ENCODE assay signal across 12 cellular contexts in genomic region chr3:72439321-72440183, GRCh38. TPM values are rescaled to one million over a fixed set of nuclear protein-coding genes. Genes with fewer than 3 reads are reported as not detected.
DNase-seq lines count a peak whose midpoint lies in the region; ATAC-seq, FAIRE-seq and TF ChIP-seq lines count a peak whose summit lies in the region.
"Had no signal": no experiment of that assay in that cellular context is flagged by ENCODE, and none has a peak within 500 bp of the region (broad histone marks: within the 10 kb centered on the region; RNA-seq: fewer than 3 reads in every experiment).

No MANE protein-coding gene starts in this region.

- H2BK5ac ChIP-seq in mesenchymal stem cell (ENCODE audit: low read depth, low read length, poor library complexity, severe bottlenecking), result no peak overlapping the region

- H3K27me3 ChIP-seq in mesenchymal stem cell (ENCODE audit: control insufficient read depth in 1 of 2, insufficient read depth in 1 of 2, low read length in 2 of 2), result no peaks in the 10 kb centered on the region
- H3K27me3 ChIP-seq: cardiac muscle cell, tibial nerve had no signal

- FAIRE-seq in H54 (lab: Jason Lieb, UNC), result no peak

- no peak overlapping the region for H3K4ac ChIP-seq in mesenchymal stem cell (ENCODE audit: low read depth in 1 of 2, low read length in 2 of 2)

- H4K91ac ChIP-seq in mesenchymal stem cell (ENCODE audit: low read length), result no peak overlapping the region

- H2AFZ ChIP-seq in mesenchymal stem cell (ENCODE audit: low read depth, low read length), result no peak overlapping the region
- H2AFZ ChIP-seq: parathyroid adenoma had no signal

- peaks cover 0 to 17% of the 10 kb centered on the region in 2 experiments for H3K36me3 ChIP-seq in mesenchymal stem cell (ENCODE audit: control insufficient read depth in 1 of 2, insufficient read depth in 2 of 2, low read depth in 1 of 2, low read length in 2 of 2)
- H3K36me3 ChIP-seq: tibial nerve had no signal

- peaks cover 7% of the 10 kb centered on the region for H3K79me1 ChIP-seq in mesenchymal stem cell (replicated peaks; ENCODE audit: low read length, poor library complexity, severe bottlenecking)

- H2BK15ac ChIP-seq in mesenchymal stem cell (ENCODE audit: low read depth, poor library complexity, severe bottlenecking), result no peak overlapping the region

- peak; percentile 33 for ATAC-seq in GM18858 (IDR thresholded peaks at IDR 0.05; ENCODE audit: unreplicated experiment)
- peak; percentile 69 for ATAC-seq in GM21447 (IDR thresholded peaks at IDR 0.05; ENCODE audit: unreplicated experiment)
- peak; percentile 50 for ATAC-seq in HG03103 (IDR thresholded peaks at IDR 0.05; ENCODE audit: low read depth, unreplicated experiment)
- no peak for ATAC-seq in left lobe of liver

- no peak overlapping the region for H3K18ac ChIP-seq in mesenchymal stem cell (ENCODE audit: low read depth in 1 of 2, low read length in 2 of 2)

- no peak overlapping the region for H3K27ac ChIP-seq in mesenchymal stem cell (ENCODE audit: low read length, poor library complexity, severe bottlenecking)
- H3K27ac ChIP-seq: cardiac muscle cell, parathyroid adenoma, tibial nerve had no signal

- DNase-seq in mesenchymal stem cell (peak; percentile 50), ureter (ENCODE audit: low spot score) (no peak), left lobe of liver (ENCODE audit: low spot score) (no peak), NCI-H1694 (lab: John Stamatoyannopoulos, UW) (no peak), H54 (ENCODE audit: insufficient read length, low spot score) (no peak)
- DNase-seq: kidney glomerular epithelial cell had no signal

- no peak overlapping the region for H3K14ac ChIP-seq in mesenchymal stem cell (ENCODE audit: low read length in 2 of 2)

- H3K23ac ChIP-seq in mesenchymal stem cell (ENCODE audit: low read length in 2 of 2), result no peak overlapping the region

- peaks cover 2% of the 10 kb centered on the region for H3K4me1 ChIP-seq in mesenchymal stem cell (ENCODE audit: control insufficient read depth, insufficient read depth, low read depth, low read length)

- no peaks in the 10 kb centered on the region for H3K9me3 ChIP-seq in mesenchymal stem cell (ENCODE audit: control insufficient read depth, low read length)
- H3K9me3 ChIP-seq: tibial nerve had no signal

- H3K4me3 ChIP-seq in mesenchymal stem cell (ENCODE audit: insufficient read depth in 1 of 2, low read depth in 1 of 2, low read length in 2 of 2), result no peak overlapping the region
- H3K4me3 ChIP-seq: cardiac muscle cell, tibial nerve had no signal

- no peak overlapping the region for H2AK5ac ChIP-seq in mesenchymal stem cell (ENCODE audit: low read length, severe bottlenecking)

- H2BK120ac ChIP-seq in mesenchymal stem cell (ENCODE audit: low read depth, low read length), result no peak overlapping the region

- no peak overlapping the region for H3K4me2 ChIP-seq in mesenchymal stem cell (ENCODE audit: low read length, poor library complexity, severe bottlenecking)

- 50% methylated on average over 5 of the region's 5 CpGs for WGBS in mesenchymal stem cell

- H4K8ac ChIP-seq in mesenchymal stem cell (ENCODE audit: low read length), result no peak overlapping the region

- no peak for TF ChIP-seq POLR2A in H54 (IDR thresholded peaks at IDR 0.05; ENCODE audit: low read depth, low read length)

- no peak overlapping the region for H3K9ac ChIP-seq in mesenchymal stem cell (ENCODE audit: low read length)
- H3K9ac ChIP-seq: parathyroid adenoma had no signal

- H2BK12ac ChIP-seq in mesenchymal stem cell (ENCODE audit: low read length in 2 of 2), result no peak overlapping the region

RNA-seq across cellular contexts. Expression of gene RYBP, which starts 6.9 kb away (rescaled TPM):
- 15.9 TPM for polyA plus RNA-seq in mesenchymal stem cell (2013, experiment 1 of 2)
- 16.1 TPM for polyA plus RNA-seq in mesenchymal stem cell (2013, experiment 2 of 2)
- total RNA-seq in ureter, result 20.5 TPM
- total RNA-seq in left lobe of liver, result 4.8 TPM
